ENCODE assay signal across 14 cellular contexts in the genomic region with DNA sequence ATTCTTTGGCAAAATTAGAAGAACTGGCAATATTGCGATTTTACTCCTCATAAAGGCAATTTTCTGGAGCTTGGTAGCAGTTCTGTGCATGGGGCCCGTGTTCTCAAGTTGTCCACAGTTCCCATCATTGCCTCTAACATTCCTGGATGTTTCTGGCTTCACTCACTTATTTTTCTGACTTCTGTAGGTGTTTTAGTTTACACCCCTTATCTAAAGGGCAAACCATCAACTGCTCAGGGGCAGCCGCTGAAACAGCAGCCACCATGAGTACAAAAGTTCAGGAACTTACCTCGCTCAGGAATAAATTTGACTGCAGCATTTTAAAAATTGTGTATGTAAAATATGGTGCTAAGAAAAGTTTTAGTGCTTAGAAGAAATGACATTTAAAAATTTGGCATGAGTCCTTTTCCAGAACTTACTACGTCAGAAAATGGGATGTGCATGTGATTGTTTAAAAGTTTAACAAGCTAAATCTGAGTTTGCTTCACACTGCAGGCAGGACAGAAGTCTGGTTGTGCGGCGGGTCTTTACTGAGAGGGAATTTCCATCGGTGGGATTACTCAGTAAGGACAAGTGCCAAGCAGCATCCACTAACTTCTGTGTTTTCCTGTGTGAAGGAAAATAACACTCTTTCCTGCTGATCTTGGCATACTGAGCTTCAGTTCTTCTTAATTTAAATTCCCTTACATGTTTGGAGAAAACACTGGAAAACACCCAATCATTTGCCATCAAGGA.
DNase-seq lines count a peak whose midpoint lies in the region; ATAC-seq and TF ChIP-seq lines count a peak whose summit lies in the region.
"Had no signal": no experiment of that assay in that cellular context is flagged by ENCODE, and none has a peak within 500 bp of the region (broad histone marks: within the 10 kb centered on the region; RNA-seq: fewer than 3 reads in every experiment).

No MANE protein-coding gene starts in this region.

- H3K9me3 ChIP-seq in osteoblast (ENCODE audit: low read depth, low read length), result no peaks in the 10 kb centered on the region
- H3K9me3 ChIP-seq: BLaER1 treated with 17β-estradiol and CSF1 and Interleukin-3, amounts not matched to agents 10 nM and 100 nM had no signal

- peaks cover 3% of the 10 kb centered on the region for H3K4me1 ChIP-seq in osteoblast (ENCODE audit: insufficient read depth, low read length)
- H3K4me1 ChIP-seq: BLaER1 treated with 17β-estradiol and CSF1 and Interleukin-3, amounts not matched to agents 10 nM and 100 nM had no signal

- ATAC-seq in HG02973 (IDR thresholded peaks at IDR 0.05; ENCODE audit: unreplicated experiment) (no peak), HG02678 (IDR thresholded peaks at IDR 0.05; ENCODE audit: unreplicated experiment) (no peak)
- ATAC-seq: CD8-positive, alpha-beta T cell had no signal

- no peaks in the 10 kb centered on the region for H4K20me1 ChIP-seq in osteoblast (ENCODE audit: insufficient read depth, low read length)
- H4K20me1 ChIP-seq: BLaER1 treated with 17β-estradiol and CSF1 and Interleukin-3, amounts not matched to agents 10 nM and 100 nM had no signal

- intact Hi-C loops in posterior vena cava (cut with DNase I), result no loop called here

- peaks cover 6% of the 10 kb centered on the region for H3K27me3 ChIP-seq in osteoblast (ENCODE audit: insufficient read depth, low read length)
- H3K27me3 ChIP-seq: BLaER1 treated with 17β-estradiol and CSF1 and Interleukin-3, amounts not matched to agents 10 nM and 100 nM had no signal

- H3K27ac ChIP-seq in osteoblast (ENCODE audit: low read depth, low read length), result no peak overlapping the region
- H3K27ac ChIP-seq: BLaER1 treated with 17β-estradiol and CSF1 and Interleukin-3, amounts not matched to agents 10 nM and 100 nM had no signal

- no peaks in the 10 kb centered on the region for H3K79me2 ChIP-seq in osteoblast (ENCODE audit: insufficient read depth, low read length)

- H3K4me3 ChIP-seq in fibroblast of the aortic adventitia (ENCODE audit: low read depth, low read length), result no peak overlapping the region
- H3K4me3 ChIP-seq in osteoblast (ENCODE audit: insufficient read depth, low read length), result no peak overlapping the region
- H3K4me3 ChIP-seq: BLaER1 treated with 17β-estradiol and CSF1 and Interleukin-3, amounts not matched to agents 10 nM and 100 nM had no signal

- no peaks in the 10 kb centered on the region for H3K36me3 ChIP-seq in osteoblast (ENCODE audit: insufficient read depth, low read length)
- H3K36me3 ChIP-seq: BLaER1 treated with 17β-estradiol and CSF1 and Interleukin-3, amounts not matched to agents 10 nM and 100 nM had no signal

- H2AFZ ChIP-seq in osteoblast (ENCODE audit: low read length), result peak overlapping the region; percentile 4

- H3K4me2 ChIP-seq in osteoblast (ENCODE audit: insufficient read depth, low read length), result no peak overlapping the region
- H3K4me2 ChIP-seq: BLaER1 treated with 17β-estradiol and CSF1 and Interleukin-3, amounts not matched to agents 10 nM and 100 nM had no signal

- TF ChIP-seq CTCF in fibroblast of the aortic adventitia (IDR thresholded peaks at IDR 0.05; ENCODE audit: insufficient read depth, low read length), result no peak
- TF ChIP-seq CTCF in osteoblast (IDR thresholded peaks at IDR 0.05; ENCODE audit: extremely low read depth, low read depth, low read length), result no peak

- DNase-seq in amniotic epithelial cell (ENCODE audit: low read depth) (peak; percentile 55), dermis microvascular lymphatic vessel endothelial cell (ENCODE audit: low read depth in 2 of 2) (peak; percentile 65 to 90), fibroblast of the aortic adventitia (ENCODE audit: low read depth) (peak; percentile 53), osteoblast (ENCODE audit: insufficient read length, low spot score, missing footprints) (no peak), posterior vena cava (ENCODE audit: low spot score) (no peak)
- DNase-seq: Calu3; CD8-positive, alpha-beta T cell; DMS79 treated with DMSO at 0.1 percent for 48 hours; GF-D8; GOT3; H9 had no signal

Comparison
In these comparisons a context has a peak if more than half of its experiments do, and no peak if none do; other contexts are left out.
1. DNase-seq: peak in amniotic epithelial cell (single experiment), dermis microvascular lymphatic vessel endothelial cell (2 of 2) and fibroblast of the aortic adventitia (single experiment); none in osteoblast (single experiment) and posterior vena cava (single experiment).